In the genomic region with DNA sequence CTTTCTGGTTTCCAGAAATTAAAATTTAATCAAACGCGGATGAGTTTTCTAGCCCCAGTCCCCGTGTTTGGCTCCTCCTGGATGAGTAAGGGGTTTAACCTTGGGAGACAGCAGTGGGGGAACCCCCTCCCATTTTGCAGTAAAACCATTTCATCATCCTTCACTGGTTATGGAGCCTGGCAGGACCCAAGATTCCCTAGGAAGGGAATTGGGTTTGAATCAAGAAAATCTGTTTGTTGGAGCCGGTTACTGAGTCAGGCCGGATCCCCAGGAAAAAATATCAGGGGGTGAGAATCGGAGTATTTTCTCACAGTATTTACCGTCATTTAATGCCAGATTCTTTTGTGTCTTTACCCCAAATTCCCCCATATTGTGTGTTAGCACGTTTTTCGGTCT, we compare ENCODE assay signal across 8 cellular contexts. TPM values are rescaled to one million over a fixed set of nuclear protein-coding genes. Genes with fewer than 3 reads are reported as not detected.
DNase-seq lines count a peak whose midpoint lies in the region; TF ChIP-seq lines count a peak whose summit lies in the region.

No MANE protein-coding gene starts in this region.

- H3K27ac ChIP-seq in AG04450 (ENCODE audit: low read depth, low read length) (peak overlapping the region; percentile 13), HUES48 (ENCODE audit: low read depth, low read length) (peak overlapping the region; percentile 96), muscle layer of colon (ENCODE audit: low read depth, low read length) (peak overlapping the region; percentile 78)

- H3K4me1 ChIP-seq in HUES48 (ENCODE audit: control insufficient read depth, insufficient read depth, low read length): peaks cover 30% of the 10 kb centered on the region
- peaks cover 46% of the 10 kb centered on the region for H3K4me1 ChIP-seq in muscle layer of colon (ENCODE audit: insufficient read depth, low read length)

- DNase-seq in AG04450 (ENCODE audit: low read depth, low spot score) (no peak), cardiac fibroblast (ENCODE audit: low read depth in 2 of 2) (no peak), HUDEP-2 (lab: John Stamatoyannopoulos, UW; ENCODE audit: unreplicated experiment in 76 of 76) (no peak), retina (no peak), NCI-H1417 treated with DMSO at 0.1 percent for 48 hours (lab: John Stamatoyannopoulos, UW) (no peak)
- DNase-seq in activated CD8-positive, alpha-beta memory T cell treated with anti-CD3 and anti-CD28 coated beads, Interleukin-2, amount 50 U/mL, for 4 hours: no peak

- TF ChIP-seq CTCF in AG04450 (IDR thresholded peaks at IDR 0.05; ENCODE audit: low read depth, low read length): no peak
- TF ChIP-seq CTCF in cardiac fibroblast (IDR thresholded peaks at IDR 0.05; ENCODE audit: low read depth, low read length): no peak

- peak overlapping the region; percentile 94 for H3K9ac ChIP-seq in HUES48 (ENCODE audit: low read depth, low read length)
- H3K9ac ChIP-seq in muscle layer of colon (ENCODE audit: low read length): peak overlapping the region; percentile 91

- no peaks in the 10 kb centered on the region for H3K9me3 ChIP-seq in AG04450 (ENCODE audit: control insufficient read depth, insufficient read depth, low read length)
- no peaks in the 10 kb centered on the region for H3K9me3 ChIP-seq in HUES48 (ENCODE audit: control insufficient read depth, insufficient read depth, low read length)
- H3K9me3 ChIP-seq in muscle layer of colon (ENCODE audit: low read length): no peaks in the 10 kb centered on the region

- H3K4me3 ChIP-seq in AG04450 (ENCODE audit: low read depth, low read length): peak overlapping the region; percentile 89
- H3K4me3 ChIP-seq in HUES48 (ENCODE audit: low read depth, low read length): peak overlapping the region; percentile 99
- H3K4me3 ChIP-seq in cardiac fibroblast (replicated peaks in 1 of 2; ENCODE audit: low read depth in 2 of 2, low read length in 2 of 2): peak overlapping the region; percentile 88 to 92
- peak overlapping the region; percentile 62 to 98 for H3K4me3 ChIP-seq in muscle layer of colon (ENCODE audit: low read depth in 1 of 2, low read length in 2 of 2)

- POLR2A ChIA-PET in AG04450 (lab: Yijun Ruan, JAX): no interaction called here

- no peaks in the 10 kb centered on the region for H3K27me3 ChIP-seq in AG04450 (ENCODE audit: control insufficient read depth, insufficient read depth, low read length)
- H3K27me3 ChIP-seq in HUES48 (ENCODE audit: control insufficient read depth, insufficient read depth, low read length): no peaks in the 10 kb centered on the region
- no peaks in the 10 kb centered on the region for H3K27me3 ChIP-seq in muscle layer of colon (ENCODE audit: control insufficient read depth in 1 of 2, insufficient read depth in 2 of 2, low read length in 2 of 2)

- CTCF ChIA-PET in AG04450 (lab: Charles Lee): no interaction called here

- H3K36me3 ChIP-seq in HUES48 (ENCODE audit: control insufficient read depth, insufficient read depth, low read length) (peaks cover 20% of the 10 kb centered on the region), muscle layer of colon (ENCODE audit: insufficient read depth, low read length) (peaks cover 7% of the 10 kb centered on the region)

RNA-seq across cellular contexts. Expression of a gene that starts 0.8 kb away (rescaled TPM):
- 148 and 178 TPM in 2 replicates for polyA plus RNA-seq in AG04450 (2011; rRNA removed)
- 57.4 and 74.4 TPM in 2 replicates for polyA minus RNA-seq in AG04450 (2011; rRNA and poly(A)+ RNA removed)

RNA-seq across cellular contexts. Expression of a gene that starts 23.6 kb away (rescaled TPM):
- 20.7 and 25.9 TPM in 2 replicates for polyA plus RNA-seq in AG04450 (2011; rRNA removed)
- polyA minus RNA-seq in AG04450 (2011; rRNA and poly(A)+ RNA removed): 13.9 and 14.2 TPM in 2 replicates

Comparison
In these comparisons a context has a peak if more than half of its experiments do, and no peak if none do; other contexts are left out.
1. H3K27ac ChIP-seq: peak in every context shown above with its lines; median percentile 96 in HUES48; 78 in muscle layer of colon; 13 in AG04450.